19 cellular contexts compared by ENCODE assay signal in genomic region chr13:100798739-100799361, GRCh38.
A peak's percentile ranks its signal among the peaks of the same experiment; 100 is the strongest.
DNase-seq lines count a peak whose midpoint lies in the region; ATAC-seq and TF ChIP-seq lines count a peak whose summit lies in the region.
"Had no signal": no experiment of that assay in that cellular context is flagged by ENCODE, and none has a peak within 500 bp of the region (broad histone marks: within the 10 kb centered on the region; RNA-seq: fewer than 3 reads in every experiment).

No MANE protein-coding gene starts in this region.

- H3K27me3 ChIP-seq in Caco-2 (replicated peaks; ENCODE audit: control insufficient read depth, insufficient read depth, low read length) (no peaks in the 10 kb centered on the region), endodermal cell (ENCODE audit: control insufficient read depth, insufficient read depth, low read length, poor library complexity, severe bottlenecking) (no peaks in the 10 kb centered on the region), mesendoderm (ENCODE audit: insufficient read depth, low read length, poor library complexity) (no peaks in the 10 kb centered on the region), heart left ventricle (peaks cover 0 to 7% (median 0%) of the 10 kb centered on the region in 9 donors)
- H3K27me3 ChIP-seq: BLaER1, SJSA1 had no signal

- H3K18ac ChIP-seq in mesendoderm (ENCODE audit: low read length), result peak overlapping the region; percentile 53

- H3K9me3 ChIP-seq in Caco-2, result peaks cover 22% of the 10 kb centered on the region
- H3K9me3 ChIP-seq in HEK293 (ENCODE audit: control insufficient read depth, insufficient read depth, low read depth, low read length), result no peaks in the 10 kb centered on the region
- peaks cover 56% of the 10 kb centered on the region for H3K9me3 ChIP-seq in endodermal cell (ENCODE audit: control insufficient read depth, low read length)
- peaks cover 0 to 27% (median 8%) of the 10 kb centered on the region in 12 donors for H3K9me3 ChIP-seq in heart left ventricle
- H3K9me3 ChIP-seq: SJSA1 had no signal

- no peak overlapping the region for H3K4me3 ChIP-seq in Caco-2 (ENCODE audit: low read depth, low read length)
- no peak overlapping the region for H3K4me3 ChIP-seq in HEK293 (ENCODE audit: low read depth, low read length)
- H3K4me3 ChIP-seq in endodermal cell (ENCODE audit: low read length), result peak overlapping the region; percentile 68
- no peak overlapping the region for H3K4me3 ChIP-seq in mesendoderm (ENCODE audit: low read length)
- H3K4me3 ChIP-seq in heart left ventricle, result no peak overlapping the region
- H3K4me3 ChIP-seq: BLaER1, K562, SJSA1 had no signal

- 90 to 100% methylated on average over 2 of the region's 2 CpGs for WGBS in endodermal cell (ENCODE audit: insufficient coverage in 1 of 2, insufficient read length in 1 of 2), 2 experiments
- no CpG with 5 or more reads among the region's 2 CpGs for WGBS in mesendoderm (ENCODE audit: extremely low coverage, insufficient coverage, low lambda C conversion rate)
- WGBS in heart left ventricle, 4 donors, result 84 to 95% (median 91%) methylated on average over 2 of the region's 2 CpGs

- no peak overlapping the region for H4K5ac ChIP-seq in mesendoderm (ENCODE audit: low read length)

- DNase-seq in Caco-2 (no peak), endodermal cell (no peak), mesendoderm (no peak), heart left ventricle (no peak), NCI-H1694 (lab: John Stamatoyannopoulos, UW) (no peak)
- DNase-seq: CD4-positive, CD25-positive, alpha-beta regulatory T cell; MV-4-11; NCI-H1105; NCI-H1436 treated with DMSO at 0.1 percent for 48 hours; NCI-H1930; NCI-H2227 treated with DMSO at 0.1 percent for 48 hours; NCI-H69; Right ventricle myocardium superior; RPMI8226 had no signal

- H3K27ac ChIP-seq in HEK293 (ENCODE audit: extremely low read depth, low read depth, low read length) (no peak overlapping the region), endodermal cell (ENCODE audit: low read depth, low read length) (no peak overlapping the region), mesendoderm (ENCODE audit: low read depth, low read length) (peak overlapping the region; percentile 25), heart left ventricle (no peak overlapping the region)
- H3K27ac ChIP-seq: BLaER1, SJSA1 had no signal

- TF ChIP-seq POLR2A in heart left ventricle (IDR thresholded peaks at IDR 0.05), result no peak

- peak overlapping the region; percentile 86 for H2BK120ac ChIP-seq in mesendoderm (ENCODE audit: low read depth, low read length)

- H3K4me1 ChIP-seq in Caco-2 (peaks cover 9% of the 10 kb centered on the region), HEK293 (ENCODE audit: control insufficient read depth, insufficient read depth, low read length) (no peaks in the 10 kb centered on the region), endodermal cell (ENCODE audit: control insufficient read depth, insufficient read depth, low read length) (peaks cover 4% of the 10 kb centered on the region), mesendoderm (ENCODE audit: control insufficient read depth, low read depth, low read length) (peaks cover 3% of the 10 kb centered on the region), heart left ventricle (no peaks in the 10 kb centered on the region)
- H3K4me1 ChIP-seq: SJSA1 had no signal

- H4K8ac ChIP-seq in mesendoderm (ENCODE audit: low read depth, low read length), result peak overlapping the region; percentile 76

- H3K79me1 ChIP-seq in mesendoderm (ENCODE audit: low read length), result no peaks in the 10 kb centered on the region

- H3K36me3 ChIP-seq in Caco-2 (ENCODE audit: control insufficient read depth, insufficient read depth, low read length) (no peaks in the 10 kb centered on the region), HEK293 (ENCODE audit: control insufficient read depth in 2 of 2, insufficient read depth in 1 of 2, low read length in 2 of 2) (no peaks in the 10 kb centered on the region), endodermal cell (ENCODE audit: control insufficient read depth, insufficient read depth, low read length) (no peaks in the 10 kb centered on the region), mesendoderm (ENCODE audit: control insufficient read depth, insufficient read depth, low read length) (no peaks in the 10 kb centered on the region), heart left ventricle (no peaks in the 10 kb centered on the region)
- H3K36me3 ChIP-seq: BLaER1, SJSA1 had no signal

- no peak overlapping the region for H3K23ac ChIP-seq in mesendoderm (ENCODE audit: low read length)

- POLR2A ChIA-PET in Caco-2 (lab: Charles Lee), result no interaction called here
- POLR2A ChIA-PET in HEK293 (lab: Yijun Ruan, JAX), result interaction anchor here (0.6 kb wide), 1 partner anchor 139 kb away, joined by 3 read pairs; no protein-coding TSS in a partner anchor

- no peak overlapping the region for H2AK5ac ChIP-seq in mesendoderm (ENCODE audit: low read length)

- H3K27ac Mint-ChIP-seq in Caco-2 (ENCODE audit: unreplicated experiment) (peak overlapping the region; percentile 3), endodermal cell (no peak overlapping the region)
- H3K27ac Mint-ChIP-seq: CD4-positive, CD25-positive, alpha-beta regulatory T cell had no signal

- H3K9me3 Mint-ChIP-seq in Caco-2 (ENCODE audit: unreplicated experiment) (peaks cover 35% of the 10 kb centered on the region), endodermal cell (peaks cover 50% of the 10 kb centered on the region)

- TF ChIP-seq CTCF in Caco-2 (IDR thresholded peaks at IDR 0.05; ENCODE audit: insufficient read depth in 1 of 2, low read depth in 1 of 2, low read length in 1 of 2, severe bottlenecking in 1 of 2, unreplicated experiment in 1 of 2), result no peak
- no peak for TF ChIP-seq CTCF in HEK293 (tag by site-specific recombination; IDR thresholded peaks at IDR 0.05)
- no peak for TF ChIP-seq CTCF in endodermal cell (conservative IDR thresholded peaks at IDR 0.05)
- no peak for TF ChIP-seq CTCF in heart left ventricle (IDR thresholded peaks at IDR 0.05)

- intact Hi-C loops in Caco-2 (cut with micrococcal nuclease; ENCODE audit: unreplicated experiment) (no loop called here), heart left ventricle (cut with DNase I) (no loop called here)

- no peaks in the 10 kb centered on the region for H3K27me3 Mint-ChIP-seq in Caco-2 (ENCODE audit: insufficient read depth, unreplicated experiment)
- H3K27me3 Mint-ChIP-seq in endodermal cell (ENCODE audit: insufficient read depth), result no peaks in the 10 kb centered on the region

- peak overlapping the region; percentile 49 for H3K4ac ChIP-seq in mesendoderm (ENCODE audit: low read depth, low read length)

- H3K4me3 Mint-ChIP-seq in Caco-2 (ENCODE audit: unreplicated experiment) (no peak overlapping the region), endodermal cell (no peak overlapping the region)
- H3K4me3 Mint-ChIP-seq: CD4-positive, CD25-positive, alpha-beta regulatory T cell had no signal

- H3K4me1 Mint-ChIP-seq in Caco-2 (ENCODE audit: low read depth, unreplicated experiment) (peaks cover 9% of the 10 kb centered on the region), endodermal cell (peaks cover 14% of the 10 kb centered on the region)
- H3K4me1 Mint-ChIP-seq: CD4-positive, CD25-positive, alpha-beta regulatory T cell had no signal

- CTCF ChIA-PET in Caco-2 (lab: Charles Lee) (no interaction called here), HEK293 (lab: Yijun Ruan, JAX) (no interaction called here)

- no TSS peak for BruUV-seq in Caco-2 (replicated peaks; lab: Mats Ljungman, UMichigan)

- H3K56ac ChIP-seq in mesendoderm (ENCODE audit: low read length), result peak overlapping the region; percentile 51

- peak overlapping the region; percentile 43 for H2BK5ac ChIP-seq in mesendoderm (ENCODE audit: low read length)

- no peak for ATAC-seq in heart left ventricle
- no peak for ATAC-seq in HG03439 (IDR thresholded peaks at IDR 0.05; ENCODE audit: unreplicated experiment)
- ATAC-seq: K562 had no signal

- H3K4me2 ChIP-seq in mesendoderm (ENCODE audit: low read length), result no peak overlapping the region
- H3K4me2 ChIP-seq: BLaER1 had no signal

- H2BK15ac ChIP-seq in mesendoderm (replicated peaks; ENCODE audit: low read depth), result peak overlapping the region; percentile 45

- H3K79me2 ChIP-seq in mesendoderm (ENCODE audit: control insufficient read depth, insufficient read depth, low read length), result no peaks in the 10 kb centered on the region

- H3K9ac ChIP-seq in endodermal cell (ENCODE audit: extremely low read depth, low read length, poor library complexity, severe bottlenecking) (no peak overlapping the region), mesendoderm (ENCODE audit: low read length) (no peak overlapping the region)
- H3K9ac ChIP-seq: BLaER1 had no signal

- no peaks in the 10 kb centered on the region for H3K36me3 Mint-ChIP-seq in Caco-2 (ENCODE audit: insufficient read depth, unreplicated experiment)
- H3K36me3 Mint-ChIP-seq in endodermal cell (ENCODE audit: low read depth), result peaks cover 1% of the 10 kb centered on the region
- H3K36me3 Mint-ChIP-seq: CD4-positive, CD25-positive, alpha-beta regulatory T cell had no signal

TF ChIP-seq in HEK293, 187 proteins besides CTCF, POLR2A, EP300 and RAD21:
- TF ChIP-seq MZF1 (tag by site-specific recombination; IDR thresholded peaks at IDR 0.05; ENCODE audit: borderline replicate concordance) (no peak), ZNF513 (tag by site-specific recombination; IDR thresholded peaks at IDR 0.05) (no peak), ZNF610 (tag by site-specific recombination; IDR thresholded peaks at IDR 0.05; ENCODE audit: borderline replicate concordance) (peak; percentile 53; the same call in 1 of the 2 replicates), YY2 (tag by site-specific recombination; IDR thresholded peaks at IDR 0.05) (no peak)
